In the genomic region with DNA sequence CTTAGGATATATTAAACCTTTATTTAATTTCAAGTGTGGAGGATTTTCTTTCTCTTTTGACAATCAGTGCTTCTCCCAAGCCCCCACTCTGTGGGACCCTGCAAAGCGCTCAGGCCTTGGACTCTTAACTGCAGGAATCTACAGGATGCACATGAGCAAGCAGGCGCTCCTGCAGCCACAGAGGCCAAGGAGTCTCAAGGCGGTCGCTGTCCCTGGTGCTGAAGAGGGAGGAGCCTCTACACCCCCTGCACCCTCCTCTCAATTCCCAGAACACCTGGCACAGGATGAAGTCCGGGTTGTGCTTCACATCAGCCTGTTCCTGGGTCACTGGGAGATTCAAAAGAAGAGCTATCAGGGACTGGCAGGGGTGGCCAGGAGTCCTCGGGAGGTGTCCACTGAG, we compare ENCODE assay signal across 2 cellular contexts.
TF ChIP-seq lines count a peak whose summit lies in the region.

No MANE protein-coding gene starts in this region.

TF ChIP-seq in A549, 52 proteins besides CTCF, POLR2A, EP300 and RAD21 (continued from another document):
- TF ChIP-seq, protein P1, sequence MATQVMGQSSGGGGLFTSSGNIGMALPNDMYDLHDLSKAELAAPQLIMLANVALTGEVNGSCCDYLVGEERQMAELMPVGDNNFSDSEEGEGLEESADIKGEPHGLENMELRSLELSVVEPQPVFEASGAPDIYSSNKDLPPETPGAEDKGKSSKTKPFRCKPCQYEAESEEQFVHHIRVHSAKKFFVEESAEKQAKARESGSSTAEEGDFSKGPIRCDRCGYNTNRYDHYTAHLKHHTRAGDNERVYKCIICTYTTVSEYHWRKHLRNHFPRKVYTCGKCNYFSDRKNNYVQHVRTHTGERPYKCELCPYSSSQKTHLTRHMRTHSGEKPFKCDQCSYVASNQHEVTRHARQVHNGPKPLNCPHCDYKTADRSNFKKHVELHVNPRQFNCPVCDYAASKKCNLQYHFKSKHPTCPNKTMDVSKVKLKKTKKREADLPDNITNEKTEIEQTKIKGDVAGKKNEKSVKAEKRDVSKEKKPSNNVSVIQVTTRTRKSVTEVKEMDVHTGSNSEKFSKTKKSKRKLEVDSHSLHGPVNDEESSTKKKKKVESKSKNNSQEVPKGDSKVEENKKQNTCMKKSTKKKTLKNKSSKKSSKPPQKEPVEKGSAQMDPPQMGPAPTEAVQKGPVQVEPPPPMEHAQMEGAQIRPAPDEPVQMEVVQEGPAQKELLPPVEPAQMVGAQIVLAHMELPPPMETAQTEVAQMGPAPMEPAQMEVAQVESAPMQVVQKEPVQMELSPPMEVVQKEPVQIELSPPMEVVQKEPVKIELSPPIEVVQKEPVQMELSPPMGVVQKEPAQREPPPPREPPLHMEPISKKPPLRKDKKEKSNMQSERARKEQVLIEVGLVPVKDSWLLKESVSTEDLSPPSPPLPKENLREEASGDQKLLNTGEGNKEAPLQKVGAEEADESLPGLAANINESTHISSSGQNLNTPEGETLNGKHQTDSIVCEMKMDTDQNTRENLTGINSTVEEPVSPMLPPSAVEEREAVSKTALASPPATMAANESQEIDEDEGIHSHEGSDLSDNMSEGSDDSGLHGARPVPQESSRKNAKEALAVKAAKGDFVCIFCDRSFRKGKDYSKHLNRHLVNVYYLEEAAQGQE (IDR thresholded peaks at IDR 0.05), result peak; percentile 85

TF ChIP-seq in HEK293, 187 proteins besides CTCF, POLR2A, EP300 and RAD21 (continued from another document):
- TF ChIP-seq, protein P1 (tag by site-specific recombination; IDR thresholded peaks at IDR 0.05), result peak; percentile 82
TF ChIP-seq in HEK293: peak in this region for 1.
